23 cellular contexts compared by ENCODE assay signal in the genomic region with DNA sequence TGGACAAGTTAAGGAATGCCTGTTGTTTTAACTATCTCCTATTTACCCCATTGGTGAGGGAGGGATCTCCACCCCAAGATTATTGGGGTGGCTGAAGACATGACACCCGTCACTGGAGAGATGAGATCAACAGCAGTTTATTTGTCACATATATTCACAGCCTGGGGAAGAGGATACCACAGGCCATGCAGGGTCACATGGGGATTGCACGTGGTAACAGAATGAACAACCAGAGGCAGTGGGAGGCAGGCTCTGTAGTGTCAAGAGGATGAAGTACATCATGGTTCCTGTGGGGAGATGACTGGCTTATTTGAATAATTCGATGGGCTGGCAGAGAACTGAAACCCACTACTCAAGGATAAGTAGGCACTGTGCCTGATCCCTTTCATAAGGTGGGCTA.
"Had no signal": no experiment of that assay in that cellular context is flagged by ENCODE, and none has a peak within 500 bp of the region (broad histone marks: within the 10 kb centered on the region; RNA-seq: fewer than 3 reads in every experiment).

No MANE protein-coding gene starts in this region.

- DNase-seq: KBM-7; MG63; NCI-H1092; NCI-H1105 treated with DMSO at 0.1 percent for 48 hours; NCI-H1417 treated with DMSO at 0.1 percent for 48 hours; NCI-H146; NCI-H1694 treated with DMSO at 0.1 percent for 48 hours; NCI-H2029; NCI-H2081 treated with DMSO at 0.1 percent for 48 hours; NCI-H2171; NCI-H226; NCI-H446; NCI-H510A; NCI-H524 treated with DMSO at 0.1 percent for 48 hours; NCI-H69; NCI-H774; NK-92 treated with Interleukin-12 subunit alpha and Interleukin-12 subunit beta, amount 100 ng/mL, for 24 hours; PC-3; SHP77 treated with DMSO at 0.1 percent for 48 hours had no signal

- H3K27ac ChIP-seq: SJSA1, SK-N-MC had no signal

- H3K4me3 ChIP-seq: MG63, SJSA1, SK-N-MC had no signal

- H3K4me1 ChIP-seq: SJSA1 had no signal

- H3K36me3 ChIP-seq: MG63, SJSA1 had no signal

- H3K27me3 ChIP-seq: MG63 had no signal

- H3K9me3 ChIP-seq: MG63, SJSA1 had no signal

- ATAC-seq: Panc1, PC-3, Right ventricle myocardium inferior had no signal
